In genomic region chr15:89115547-89115946, GRCh38 we compare ENCODE assay signal across 9 cellular contexts. TPM values are rescaled to one million over a fixed set of nuclear protein-coding genes. Genes with fewer than 3 reads are reported as not detected.
A peak's percentile ranks its signal among the peaks of the same experiment; 100 is the strongest.
DNase-seq lines count a peak whose midpoint lies in the region; ATAC-seq and TF ChIP-seq lines count a peak whose summit lies in the region.
"Had no signal": no experiment of that assay in that cellular context is flagged by ENCODE, and none has a peak within 500 bp of the region (broad histone marks: within the 10 kb centered on the region; RNA-seq: fewer than 3 reads in every experiment).

No MANE protein-coding gene starts in this region.

- ATAC-seq in GM18502 (IDR thresholded peaks at IDR 0.05; ENCODE audit: poor library complexity, unreplicated experiment) (no peak), GM19463 (IDR thresholded peaks at IDR 0.05; ENCODE audit: unreplicated experiment) (no peak)

- intact Hi-C loops in prostate gland (cut with DNase I) = no loop called here

- H3K36me3 ChIP-seq in KMS-11 (ENCODE audit: insufficient read depth) (no peaks in the 10 kb centered on the region; the same call in 1 of the 2 replicates), prostate gland (no peaks in the 10 kb centered on the region)

- no peaks in the 10 kb centered on the region for H4K20me1 ChIP-seq in KMS-11 (ENCODE audit: insufficient read depth)

- no peaks in the 10 kb centered on the region for H3K9me3 ChIP-seq in prostate gland

- H3K9ac ChIP-seq in KMS-11 = peak overlapping the region; percentile 55

- no peak overlapping the region for H3K4me3 ChIP-seq in KMS-11 (IDR thresholded peaks at IDR 0.05; ENCODE audit: insufficient read depth, low read depth, low read length)
- H3K4me3 ChIP-seq in epithelial cell of esophagus (ENCODE audit: low read length) = no peak overlapping the region
- no peak overlapping the region for H3K4me3 ChIP-seq in prostate gland

- TF ChIP-seq CTCF in KMS-11 (conservative IDR thresholded peaks at IDR 0.05; ENCODE audit: low read depth, low read length) (no peak), epithelial cell of esophagus (IDR thresholded peaks at IDR 0.05; ENCODE audit: insufficient read depth, low read depth, low read length, missing control alignments) (no peak), prostate gland (IDR thresholded peaks at IDR 0.05) (peak in 2 of 4 experiments; percentile 4 to 17)

- H3K27me3 ChIP-seq in KMS-11 (ENCODE audit: insufficient read depth, low read depth) (no peaks in the 10 kb centered on the region), prostate gland (replicated peaks; ENCODE audit: insufficient read depth) (no peaks in the 10 kb centered on the region)

- WGBS in prostate gland = 48% methylated on average over 5 of the region's 5 CpGs

- peak overlapping the region; percentile 95 for H3K27ac ChIP-seq in KMS-11
- peak overlapping the region; percentile 79 to 92 for H3K27ac ChIP-seq in prostate gland

- H3K79me2 ChIP-seq in KMS-11 (ENCODE audit: insufficient read depth, low read depth) = peaks cover 23% of the 10 kb centered on the region; the same call in 1 of the 2 replicates

- peak; percentile 33 for TF ChIP-seq POLR2A in prostate gland (IDR thresholded peaks at IDR 0.05)

- DNase-seq in NCI-H748 treated with DMSO at 0.1 percent for 48 hours (lab: John Stamatoyannopoulos, UW) = peak; percentile 74
- peak; percentile 67 for DNase-seq in epithelial cell of esophagus (ENCODE audit: low read depth)
- DNase-seq in prostate gland (ENCODE audit: low spot score) = peak; percentile 73
- no peak for DNase-seq in stimulated activated CD4-positive, alpha-beta T cell treated with anti-CD3 and anti-CD28 coated beads, Interleukin-2, amount 100 ng/mL, for 24 hours
- DNase-seq in activated naive CD4-positive, alpha-beta T cell (lab: John Stamatoyannopoulos, UW) = no peak
- DNase-seq: activated CD8-positive, alpha-beta memory T cell treated with anti-CD3 and anti-CD28 coated beads for 24 hours had no signal

- H3K4me1 ChIP-seq in KMS-11 (ENCODE audit: low read depth, poor library complexity, severe bottlenecking) = peaks cover 99% of the 10 kb centered on the region
- H3K4me1 ChIP-seq in prostate gland (replicated peaks) = peaks cover 44% of the 10 kb centered on the region

- H3K4me2 ChIP-seq in KMS-11 = peak overlapping the region; percentile 88

- H2AFZ ChIP-seq in KMS-11 (ENCODE audit: low read depth) = 0 out of 2 replicates have a peak overlapping the region, but pooled peaks have one; percentile 8

RNA-seq across cellular contexts. Expression of gene ABHD2, which starts 27.3 kb away (rescaled TPM):
- 100 to 1,000 TPM; 111 to 253 TPM for total RNA-seq in prostate gland

Comparison
In these comparisons a context has a peak if more than half of its experiments do, and no peak if none do; other contexts are left out.
1. DNase-seq: peak in NCI-H748 treated with DMSO at 0.1 percent for 48 hours (single experiment), epithelial cell of esophagus (single experiment) and prostate gland (single experiment); none in stimulated activated CD4-positive, alpha-beta T cell treated with anti-CD3 and anti-CD28 coated beads, Interleukin-2, amount 100 ng/mL, for 24 hours (0 of 2) and activated naive CD4-positive, alpha-beta T cell (0 of 4).